Comparison of ENCODE assay signal across 8 cellular contexts in genomic region chr11:86571273-86571948, GRCh38.
DNase-seq lines count a peak whose midpoint lies in the region; ATAC-seq and TF ChIP-seq lines count a peak whose summit lies in the region.

No MANE protein-coding gene starts in this region.

- in situ Hi-C loops in astrocyte of the spinal cord (cut with HindIII; ENCODE audit: low sequenced_read_pairs): no loop called here

- no peak for TF ChIP-seq EP300 in Ishikawa (IDR thresholded peaks at IDR 0.05; ENCODE audit: borderline replicate concordance)

- no peaks in the 10 kb centered on the region for H3K27me3 ChIP-seq in mesenchymal stem cell (ENCODE audit: control insufficient read depth in 1 of 2, insufficient read depth in 1 of 2, low read length in 2 of 2)

- no peak overlapping the region for H2BK15ac ChIP-seq in mesenchymal stem cell (ENCODE audit: low read depth, poor library complexity, severe bottlenecking)

- H3K27ac ChIP-seq in mesenchymal stem cell (ENCODE audit: low read length, poor library complexity, severe bottlenecking): peak overlapping the region; percentile 7

- H2AK5ac ChIP-seq in mesenchymal stem cell (ENCODE audit: low read length, severe bottlenecking): peak overlapping the region; percentile 43

- no peak for ATAC-seq in HG03135 (IDR thresholded peaks at IDR 0.05; ENCODE audit: unreplicated experiment)

- H3K14ac ChIP-seq in mesenchymal stem cell (ENCODE audit: low read length in 2 of 2): peak overlapping the region in 1 of 2 experiments; percentile 21

- H2BK5ac ChIP-seq in mesenchymal stem cell (ENCODE audit: low read depth, low read length, poor library complexity, severe bottlenecking): peak overlapping the region; percentile 14

- TF ChIP-seq CTCF in astrocyte of the spinal cord (IDR thresholded peaks at IDR 0.05; ENCODE audit: low read depth, low read length): peak; percentile 40

- H3K4me1 ChIP-seq in mesenchymal stem cell (ENCODE audit: control insufficient read depth, insufficient read depth, low read depth, low read length): peaks cover 32% of the 10 kb centered on the region

- H2AFZ ChIP-seq in mesenchymal stem cell (ENCODE audit: low read depth, low read length): no peak overlapping the region

- no peak overlapping the region for H3K4me2 ChIP-seq in mesenchymal stem cell (ENCODE audit: low read length, poor library complexity, severe bottlenecking)

- H3K4me3 ChIP-seq in astrocyte of the spinal cord (ENCODE audit: low read depth, low read length): no peak overlapping the region
- no peak overlapping the region for H3K4me3 ChIP-seq in mesenchymal stem cell (ENCODE audit: insufficient read depth in 1 of 2, low read depth in 1 of 2, low read length in 2 of 2)

- peak overlapping the region in 1 of 2 experiments; percentile 54 for H3K18ac ChIP-seq in mesenchymal stem cell (ENCODE audit: low read depth in 1 of 2, low read length in 2 of 2)

- H3K9ac ChIP-seq in mesenchymal stem cell (ENCODE audit: low read length): no peak overlapping the region

- 59% methylated on average over 4 of the region's 5 CpGs for WGBS in mesenchymal stem cell

- H3K36me3 ChIP-seq in mesenchymal stem cell (ENCODE audit: control insufficient read depth in 1 of 2, insufficient read depth in 2 of 2, low read depth in 1 of 2, low read length in 2 of 2): no peaks in the 10 kb centered on the region

- H2BK120ac ChIP-seq in mesenchymal stem cell (ENCODE audit: low read depth, low read length): no peak overlapping the region

- no peaks in the 10 kb centered on the region for H3K9me3 ChIP-seq in mesenchymal stem cell (ENCODE audit: control insufficient read depth, low read length)

- DNase-seq in EL: peak; percentile 18
- no peak for DNase-seq in astrocyte of the spinal cord (ENCODE audit: low read depth, low spot score)
- DNase-seq in mesenchymal stem cell: no peak
- DNase-seq in NCI-H2029 treated with DMSO at 0.1 percent for 48 hours (lab: John Stamatoyannopoulos, UW): no peak
- no peak for DNase-seq in anterior cingulate cortex (lab: John Stamatoyannopoulos, UW)
- DNase-seq in Ammon's horn (ENCODE audit: low spot score): no peak

- no peak overlapping the region for H4K8ac ChIP-seq in mesenchymal stem cell (ENCODE audit: low read length)

- H3K79me1 ChIP-seq in mesenchymal stem cell (replicated peaks; ENCODE audit: low read length, poor library complexity, severe bottlenecking): peaks cover 6% of the 10 kb centered on the region

- peak; percentile 59 for TF ChIP-seq RAD21 in Ishikawa (IDR thresholded peaks at IDR 0.05; ENCODE audit: low read depth)

- H2BK12ac ChIP-seq in mesenchymal stem cell (ENCODE audit: low read length in 2 of 2): peak overlapping the region in 1 of 2 experiments; percentile 70

- H3K4ac ChIP-seq in mesenchymal stem cell (ENCODE audit: low read depth in 1 of 2, low read length in 2 of 2): no peak overlapping the region

- peak overlapping the region in 1 of 2 experiments; percentile 57 for H3K23ac ChIP-seq in mesenchymal stem cell (ENCODE audit: low read length in 2 of 2)

- no peak overlapping the region for H4K91ac ChIP-seq in mesenchymal stem cell (ENCODE audit: low read length)

TF ChIP-seq in Ishikawa, 13 proteins besides CTCF, POLR2A, EP300 and RAD21:
- no peak for TF ChIP-seq CREB1 (IDR thresholded peaks at IDR 0.05; ENCODE audit: low read depth)
- no peak for TF ChIP-seq TEAD4 (IDR thresholded peaks at IDR 0.05)
- TF ChIP-seq TCF12 (IDR thresholded peaks at IDR 0.05; ENCODE audit: low read depth): no peak
- no peak for TF ChIP-seq TAF1 (IDR thresholded peaks at IDR 0.05; ENCODE audit: low read depth)
- no peak for TF ChIP-seq YY1 (IDR thresholded peaks at IDR 0.05; ENCODE audit: low read depth)
- no peak for TF ChIP-seq EGR1 (IDR thresholded peaks at IDR 0.05)
- no peak for TF ChIP-seq USF1 (IDR thresholded peaks at IDR 0.05)
- no peak for TF ChIP-seq ZBTB7A (IDR thresholded peaks at IDR 0.05; ENCODE audit: low read depth)
- TF ChIP-seq REST (IDR thresholded peaks at IDR 0.05; ENCODE audit: low read depth): no peak
- no peak for TF ChIP-seq CEBPB (IDR thresholded peaks at IDR 0.05)
- TF ChIP-seq NFIC (IDR thresholded peaks at IDR 0.05): no peak
- no peak for TF ChIP-seq FOXM1 (IDR thresholded peaks at IDR 0.05; ENCODE audit: borderline replicate concordance, low read depth)
- no peak for TF ChIP-seq MAX (IDR thresholded peaks at IDR 0.05)
